Comparison of ENCODE assay signal across 9 cellular contexts in the genomic region with DNA sequence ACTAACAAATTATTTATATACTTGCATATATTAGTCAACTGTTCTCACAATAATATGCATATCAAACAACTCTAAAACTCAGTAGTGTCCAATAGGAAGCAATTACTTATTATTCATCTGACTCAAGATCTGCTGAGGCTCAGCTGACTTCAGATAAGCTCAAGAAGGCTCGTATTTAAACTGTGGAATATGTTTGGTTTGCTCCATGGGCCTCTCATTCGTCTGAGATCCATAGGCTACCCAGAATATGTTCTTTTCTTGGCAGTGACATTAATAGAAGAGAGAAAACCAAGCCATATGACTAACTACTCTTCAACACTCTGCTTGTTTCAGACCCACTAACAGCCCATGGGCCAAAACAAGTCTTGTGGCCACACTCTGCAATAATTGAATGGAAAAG.
"Had no signal": no experiment of that assay in that cellular context is flagged by ENCODE, and none has a peak within 500 bp of the region (broad histone marks: within the 10 kb centered on the region; RNA-seq: fewer than 3 reads in every experiment).

No MANE protein-coding gene starts in this region.

- H2AFZ ChIP-seq: GM23248, GM23338 had no signal

- H3K27ac ChIP-seq: GM23248 had no signal

- H3K36me3 ChIP-seq: HAP-1 had no signal

- H3K9me3 ChIP-seq: HAP-1 had no signal

- DNase-seq: GM23248, GOT3, H7, H9, HCEC 1CT, HFFc6 had no signal

- H3K4me3 ChIP-seq: GM23248, GM23338, HAP-1 had no signal

- ATAC-seq: GM23338, HCT116 had no signal

- H3K4me2 ChIP-seq: GM23338 had no signal

- H3K9ac ChIP-seq: GM23248 had no signal
